ENCODE assay signal across 20 cellular contexts in the genomic region with DNA sequence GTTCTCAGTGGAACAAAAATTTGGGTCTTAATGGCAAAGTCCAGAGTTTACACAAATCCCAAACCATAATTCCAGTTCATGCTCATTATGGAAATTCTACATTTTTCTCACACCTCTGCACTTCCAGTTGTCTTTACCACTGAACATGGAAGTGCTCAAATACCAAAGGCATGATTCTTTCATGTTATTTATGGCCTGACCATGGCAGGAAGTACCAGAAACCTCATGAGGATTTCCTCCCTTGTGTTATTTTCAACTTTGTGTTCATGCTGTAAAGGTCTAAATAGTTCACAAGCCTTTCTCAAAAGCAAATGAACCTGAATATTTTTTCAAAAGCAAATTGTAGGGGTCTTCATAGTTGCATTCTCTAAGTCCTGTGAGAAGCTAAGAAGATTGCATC.
DNase-seq lines count a peak whose midpoint lies in the region; ATAC-seq, FAIRE-seq and TF ChIP-seq lines count a peak whose summit lies in the region.
"Had no signal": no experiment of that assay in that cellular context is flagged by ENCODE, and none has a peak within 500 bp of the region (broad histone marks: within the 10 kb centered on the region; RNA-seq: fewer than 3 reads in every experiment).

No MANE protein-coding gene starts in this region.

- H3K27me3 Mint-ChIP-seq in activated naive CD4-positive, alpha-beta T cell treated with anti-CD3 and anti-CD28 coated beads, Interleukin-2, amount 10 ng/mL, durations not matched to agents 7 days and 5 days = peaks cover 4% of the 10 kb centered on the region
- H3K27me3 Mint-ChIP-seq: activated CD4-positive, alpha-beta T cell treated with anti-CD3 and anti-CD28 coated beads for 36 hours; activated T-cell treated with anti-CD3 and anti-CD28 coated beads, Interleukin-2, amount 50 U/mL, for 24 hours; stimulated activated memory B cell treated with anti-CD40 and anti-IgM and Interleukin-4, amounts not matched to agents 10 μg/mL and 1 μg/mL and 100 μg/mL, for 72 hours had no signal

- no peak for FAIRE-seq in H54 (lab: Jason Lieb, UNC)
- FAIRE-seq: K562 had no signal

- H3K27ac ChIP-seq in skeletal muscle tissue (ENCODE audit: low read depth, low read length) = peak overlapping the region; percentile 5
- H3K27ac ChIP-seq: skin epidermis had no signal

- H3K4me1 ChIP-seq in skeletal muscle tissue (ENCODE audit: control insufficient read depth in 3 of 3, insufficient read depth in 3 of 3, low read length in 3 of 3) = peaks cover 0 to 6% (median 0%) of the 10 kb centered on the region in 3 donors

- TF ChIP-seq POLR2A in H54 (IDR thresholded peaks at IDR 0.05; ENCODE audit: low read depth, low read length) = no peak

- H3K9ac ChIP-seq in skeletal muscle tissue (ENCODE audit: low read depth in 1 of 3, low read length in 3 of 3) = no peak overlapping the region

- H3K9me3 Mint-ChIP-seq in activated naive CD4-positive, alpha-beta T cell treated with anti-CD3 and anti-CD28 coated beads, Interleukin-2, amount 10 ng/mL, durations not matched to agents 7 days and 5 days = peaks cover 2% of the 10 kb centered on the region
- no peaks in the 10 kb centered on the region for H3K9me3 Mint-ChIP-seq in activated naive CD4-positive, alpha-beta T cell treated with anti-CD3 and anti-CD28 coated beads, Interleukin-2, amount 50 U/mL, for 72 hours
- H3K9me3 Mint-ChIP-seq: activated T-cell treated with anti-CD3 and anti-CD28 coated beads, Interleukin-2, amount 50 U/mL, for 24 hours; stimulated activated memory B cell treated with anti-CD40 and anti-IgM and Interleukin-4, amounts not matched to agents 10 μg/mL and 1 μg/mL and 100 μg/mL, for 72 hours; type B pancreatic cell had no signal

- no peaks in the 10 kb centered on the region for H3K36me3 Mint-ChIP-seq in activated naive CD4-positive, alpha-beta T cell treated with anti-CD3 and anti-CD28 coated beads, Interleukin-2, amount 10 ng/mL, durations not matched to agents 7 days and 5 days
- no peaks in the 10 kb centered on the region for H3K36me3 Mint-ChIP-seq in activated naive CD4-positive, alpha-beta T cell treated with anti-CD3 and anti-CD28 coated beads, Interleukin-2, amount 50 U/mL, for 72 hours
- H3K36me3 Mint-ChIP-seq: immature natural killer cell; stimulated activated memory B cell treated with anti-CD40 and anti-IgM and Interleukin-4, amounts not matched to agents 10 μg/mL and 1 μg/mL and 100 μg/mL, for 72 hours; type B pancreatic cell had no signal

- H3K9me3 ChIP-seq in skeletal muscle tissue (ENCODE audit: control insufficient read depth in 3 of 3, low read length in 3 of 3) = no peaks in the 10 kb centered on the region

- DNase-seq in activated naive CD4-positive, alpha-beta T cell treated with anti-CD3 and anti-CD28 coated beads, Interleukin-2, amount 10 ng/mL, durations not matched to agents 7 days and 5 days = no peak
- DNase-seq in activated naive CD4-positive, alpha-beta T cell treated with anti-CD3 and anti-CD28 coated beads, Interleukin-2, amount 50 U/mL, for 72 hours (ENCODE audit: low spot score in 2 of 2) = no peak
- DNase-seq in M059J (ENCODE audit: low read depth) (peak; percentile 44), fibroblast of mammary gland (ENCODE audit: low read depth) (peak; percentile 36), H54 (ENCODE audit: insufficient read length, low spot score) (no peak), H7 (no peak)
- no peak for DNase-seq in stimulated activated naive CD4-positive, alpha-beta T cell treated with Interleukin-2 at 50 U/mL for 16 hours (lab: John Stamatoyannopoulos, UW)
- DNase-seq: activated CD4-positive, alpha-beta T cell treated with anti-CD3 and anti-CD28 coated beads for 36 hours; activated T-cell treated with anti-CD3 and anti-CD28 coated beads, Interleukin-2, amount 50 U/mL, for 24 hours; COR-L47; immature natural killer cell; NCI-H146; NCI-H345; SHP77; T-helper 9 cell had no signal

- H3K36me3 ChIP-seq in skeletal muscle tissue (ENCODE audit: control insufficient read depth in 3 of 3, insufficient read depth in 3 of 3, low read length in 3 of 3) (no peaks in the 10 kb centered on the region), H7 (replicated peaks; ENCODE audit: control insufficient read depth, insufficient read depth, low read length) (no peaks in the 10 kb centered on the region)

- peak overlapping the region; percentile 17 for H3K4me3 Mint-ChIP-seq in activated naive CD4-positive, alpha-beta T cell treated with anti-CD3 and anti-CD28 coated beads, Interleukin-2, amount 10 ng/mL, durations not matched to agents 7 days and 5 days
- H3K4me3 Mint-ChIP-seq: activated CD4-positive, alpha-beta T cell treated with anti-CD3 and anti-CD28 coated beads for 36 hours; activated T-cell treated with anti-CD3 and anti-CD28 coated beads, Interleukin-2, amount 50 U/mL, for 24 hours; stimulated activated memory B cell treated with anti-CD40 and anti-IgM and Interleukin-4, amounts not matched to agents 10 μg/mL and 1 μg/mL and 100 μg/mL, for 72 hours; type B pancreatic cell had no signal

- TF ChIP-seq CTCF in fibroblast of mammary gland (conservative IDR thresholded peaks at IDR 0.05; ENCODE audit: control insufficient read depth, insufficient read depth, low read depth, low read length) = no peak

- no peak overlapping the region for H3K27ac Mint-ChIP-seq in activated naive CD4-positive, alpha-beta T cell treated with anti-CD3 and anti-CD28 coated beads, Interleukin-2, amount 10 ng/mL, durations not matched to agents 7 days and 5 days
- H3K27ac Mint-ChIP-seq in activated naive CD4-positive, alpha-beta T cell treated with anti-CD3 and anti-CD28 coated beads, Interleukin-2, amount 50 U/mL, for 72 hours = no peak overlapping the region
- H3K27ac Mint-ChIP-seq: activated CD4-positive, alpha-beta T cell treated with anti-CD3 and anti-CD28 coated beads for 36 hours; activated T-cell treated with anti-CD3 and anti-CD28 coated beads, Interleukin-2, amount 50 U/mL, for 24 hours; immature natural killer cell; stimulated activated memory B cell treated with anti-CD40 and anti-IgM and Interleukin-4, amounts not matched to agents 10 μg/mL and 1 μg/mL and 100 μg/mL, for 72 hours; type B pancreatic cell had no signal

- CTCF ChIA-PET in activated naive CD4-positive, alpha-beta T cell treated with anti-CD3 and anti-CD28 coated beads, Interleukin-2, amount 10 ng/mL, durations not matched to agents 7 days and 5 days (lab: Charles Lee) = no interaction called here

- H3K4me1 Mint-ChIP-seq in activated naive CD4-positive, alpha-beta T cell treated with anti-CD3 and anti-CD28 coated beads, Interleukin-2, amount 10 ng/mL, durations not matched to agents 7 days and 5 days = peaks cover 56% of the 10 kb centered on the region
- H3K4me1 Mint-ChIP-seq: stimulated activated memory B cell treated with anti-CD40 and anti-IgM and Interleukin-4, amounts not matched to agents 10 μg/mL and 1 μg/mL and 100 μg/mL, for 72 hours had no signal

- H3K27me3 ChIP-seq in skeletal muscle tissue (ENCODE audit: control insufficient read depth in 3 of 3, insufficient read depth in 3 of 3, low read length in 3 of 3) = no peaks in the 10 kb centered on the region
- H3K27me3 ChIP-seq in H7 (ENCODE audit: control insufficient read depth, insufficient read depth, low read length) = no peaks in the 10 kb centered on the region

- no peak for ATAC-seq in activated naive CD4-positive, alpha-beta T cell treated with anti-CD3 and anti-CD28 coated beads, Interleukin-2, amount 50 U/mL, for 72 hours
- ATAC-seq: activated CD4-positive, alpha-beta T cell treated with anti-CD3 and anti-CD28 coated beads for 36 hours; K562; stimulated activated memory B cell treated with anti-CD40 and anti-IgM and Interleukin-4, amounts not matched to agents 10 μg/mL and 1 μg/mL and 100 μg/mL, for 72 hours had no signal

- no peak overlapping the region for H3K4me3 ChIP-seq in fibroblast of mammary gland (ENCODE audit: control insufficient read depth, low read depth, low read length)
- H3K4me3 ChIP-seq in skeletal muscle tissue (ENCODE audit: low read length in 3 of 3) = no peak overlapping the region
- no peak overlapping the region for H3K4me3 ChIP-seq in H7 (ENCODE audit: insufficient read depth, low read depth, low read length)
- H3K4me3 ChIP-seq: K562, skin epidermis had no signal

Comparison
In these comparisons a context has a peak if more than half of its experiments do, and no peak if none do; other contexts are left out.
1. DNase-seq: peak in M059J (single experiment) and fibroblast of mammary gland (single experiment); none in activated naive CD4-positive, alpha-beta T cell treated with anti-CD3 and anti-CD28 coated beads, Interleukin-2, amount 10 ng/mL, durations not matched to agents 7 days and 5 days (single experiment), activated naive CD4-positive, alpha-beta T cell treated with anti-CD3 and anti-CD28 coated beads, Interleukin-2, amount 50 U/mL, for 72 hours (0 of 2), stimulated activated naive CD4-positive, alpha-beta T cell treated with Interleukin-2 at 50 U/mL for 16 hours (single experiment), H54 (single experiment) and H7 (single experiment).